In genomic region chr1:219498666-219499065, GRCh38 we compare ENCODE assay signal across 1 cellular context.
TF ChIP-seq lines count a peak whose summit lies in the region.

No MANE protein-coding gene starts in this region.

TF ChIP-seq in IMR-90, 13 proteins besides CTCF, POLR2A, EP300 and RAD21:
- TF ChIP-seq MAZ (IDR thresholded peaks at IDR 0.05; ENCODE audit: borderline replicate concordance, low read depth, low read length), result no peak
- TF ChIP-seq CEBPB (IDR thresholded peaks at IDR 0.05; ENCODE audit: low read depth, low read length), result no peak
- no peak for TF ChIP-seq RCOR1 (IDR thresholded peaks at IDR 0.05; ENCODE audit: insufficient replicate concordance, low read length)
- TF ChIP-seq NFE2L2 (IDR thresholded peaks at IDR 0.05; ENCODE audit: low read depth, low read length), result no peak
- no peak for TF ChIP-seq FOS (IDR thresholded peaks at IDR 0.05; ENCODE audit: low read depth, low read length)
- TF ChIP-seq BHLHE40 (IDR thresholded peaks at IDR 0.05; ENCODE audit: low read depth, low read length), result no peak
- TF ChIP-seq ELK1 (IDR thresholded peaks at IDR 0.05; ENCODE audit: borderline replicate concordance, low read depth, low read length), result no peak
- no peak for TF ChIP-seq USF2 (IDR thresholded peaks at IDR 0.05; ENCODE audit: low read depth, low read length)
- TF ChIP-seq CHD1 (IDR thresholded peaks at IDR 0.05; ENCODE audit: low read depth, low read length), result no peak
- no peak for TF ChIP-seq SMC3 (IDR thresholded peaks at IDR 0.05; ENCODE audit: low read depth, low read length)
- TF ChIP-seq MAFK (IDR thresholded peaks at IDR 0.05; ENCODE audit: low read depth, low read length), result no peak
- no peak for TF ChIP-seq RFX5 (IDR thresholded peaks at IDR 0.05; ENCODE audit: low read depth, low read length)
- no peak for TF ChIP-seq MXI1 (IDR thresholded peaks at IDR 0.05; ENCODE audit: borderline replicate concordance, low read depth, low read length)
